ENCODE assay signal across 8 cellular contexts in the genomic region with DNA sequence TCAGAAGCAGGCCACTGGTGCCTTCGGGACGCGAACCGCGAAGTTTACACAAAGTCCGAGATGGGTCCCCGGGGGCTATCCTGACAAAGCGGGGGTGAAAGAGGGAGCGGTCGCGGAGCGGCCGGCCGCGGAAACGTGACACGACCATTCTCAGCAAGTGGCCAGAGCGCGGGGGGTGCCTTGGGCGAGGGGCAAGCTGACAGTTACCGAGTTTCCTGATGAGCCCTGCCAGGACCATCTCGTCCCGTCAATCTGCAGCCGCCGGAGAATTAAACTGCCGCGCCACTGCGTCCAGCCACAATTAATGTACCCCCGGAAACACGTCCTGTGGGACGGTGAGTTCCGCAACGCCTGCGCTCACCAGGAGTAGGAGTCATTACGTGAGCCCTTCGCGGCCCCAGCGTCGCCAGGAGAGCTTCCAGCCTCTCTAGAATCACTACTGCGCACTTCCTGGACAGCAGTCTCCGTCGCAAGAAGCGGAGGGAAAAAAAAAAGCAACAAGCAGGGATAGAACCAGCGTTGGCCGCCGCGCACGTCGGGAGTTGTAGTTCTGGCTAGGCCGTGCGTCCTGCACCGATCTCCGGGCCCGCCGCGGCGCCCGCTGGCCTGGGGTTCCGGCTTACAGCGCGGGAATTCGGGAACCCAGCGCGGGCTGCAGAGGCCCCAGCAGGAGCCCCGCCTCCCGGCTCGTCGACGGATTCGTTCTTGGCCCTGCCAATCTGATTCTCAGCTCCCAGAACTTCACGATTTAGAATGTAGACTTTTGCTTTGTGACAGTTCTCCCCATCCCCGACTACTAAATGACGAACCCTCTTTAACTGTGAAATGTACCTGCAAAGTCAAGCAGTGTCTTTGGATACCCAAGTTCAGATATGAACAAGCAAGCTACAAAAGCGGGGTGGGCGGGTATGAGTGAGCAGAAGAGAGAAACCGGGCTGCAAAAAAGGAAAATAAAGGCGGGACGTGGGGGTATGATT. TPM values are rescaled to one million over a fixed set of nuclear protein-coding genes. Genes with fewer than 3 reads are reported as not detected.
DNase-seq lines count a peak whose midpoint lies in the region; ATAC-seq and TF ChIP-seq lines count a peak whose summit lies in the region.

A gene with protein sequence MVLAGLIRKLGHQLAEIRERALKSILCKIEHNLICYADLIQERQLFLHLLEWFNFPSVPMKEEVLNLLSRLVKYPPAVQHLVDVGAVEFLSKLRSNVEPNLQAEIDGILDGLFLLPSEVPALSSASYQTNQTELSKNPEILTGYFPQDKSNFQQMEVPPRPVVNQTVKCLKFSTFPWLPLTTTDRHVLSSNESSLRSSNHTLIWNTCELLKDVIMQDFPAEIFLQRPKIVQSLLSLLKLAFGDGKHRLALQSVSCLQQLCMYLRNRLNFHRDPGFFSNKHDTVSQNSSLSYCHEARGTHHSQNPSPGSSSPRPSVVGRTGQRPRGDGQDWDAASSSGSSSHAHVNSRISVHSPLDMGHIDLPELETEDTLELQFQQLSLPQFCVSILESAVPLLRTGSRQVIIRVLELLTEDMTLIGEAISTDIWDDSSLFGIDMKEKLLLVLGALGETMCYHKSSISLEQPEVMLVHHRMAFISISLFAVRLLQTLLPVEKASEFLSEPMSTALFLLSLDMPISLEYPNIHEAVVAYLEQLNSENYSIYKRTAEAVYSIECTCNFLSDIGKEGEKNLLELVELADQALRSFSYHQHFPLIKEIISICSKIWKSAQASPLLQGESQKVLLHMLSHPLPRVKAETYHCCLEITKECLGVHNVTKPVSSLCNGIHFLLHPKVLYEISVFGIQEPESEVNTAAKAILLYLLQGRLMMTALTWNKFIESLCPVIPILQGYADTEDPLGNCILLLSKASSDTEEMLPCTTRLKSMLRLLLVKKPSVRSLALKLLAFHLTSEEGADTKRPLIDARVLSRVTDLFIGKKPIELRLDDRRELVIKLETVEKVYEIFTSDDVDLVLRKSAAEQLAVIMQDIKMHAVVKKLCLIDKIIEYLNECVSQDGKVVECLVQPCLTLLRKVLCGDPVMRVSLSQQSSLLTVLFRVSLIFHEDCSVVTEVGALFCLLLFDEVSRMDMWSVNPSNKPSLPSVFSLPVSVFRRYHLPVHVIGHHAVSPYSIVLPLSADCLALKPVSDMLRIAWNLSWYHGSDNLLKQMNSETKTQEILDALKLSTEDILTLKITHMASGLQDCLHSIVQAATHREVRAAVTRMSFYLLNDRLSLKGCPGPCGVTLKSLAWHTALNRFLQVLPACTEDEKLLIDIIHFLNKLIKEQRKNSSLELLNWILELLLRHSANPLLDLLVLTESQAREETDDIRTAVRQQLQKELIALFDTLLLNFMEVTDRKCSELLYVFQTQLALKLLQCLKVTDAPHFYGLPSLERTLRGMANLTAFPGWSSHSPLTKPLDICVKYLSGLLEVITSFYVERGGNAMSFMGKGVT (N-terminal part only) (minus strand): TSS at position 267 of the 977 bp plus-strand sequence. CDS start 29 bp downstream, at position 238.

- TF ChIP-seq CTCF in GM13977 (IDR thresholded peaks at IDR 0.05; ENCODE audit: extremely low read depth, insufficient read depth, missing control alignments): no peak
- no peak for TF ChIP-seq CTCF in progenitor cell of endocrine pancreas (IDR thresholded peaks at IDR 0.05; ENCODE audit: unreplicated experiment)

- H3K27me3 Mint-ChIP-seq in T-helper 1 cell treated with Interleukin-12 subunit alpha and Interleukin-12 subunit beta and Interleukin-4 antibody, amounts not matched to agents 30 μg/mL and 1 μg/mL, for 36 hours (ENCODE audit: low read depth): peaks cover 15% of the 10 kb centered on the region
- peaks cover 3% of the 10 kb centered on the region for H3K27me3 Mint-ChIP-seq in progenitor cell of endocrine pancreas

- intact Hi-C loops in left cardiac atrium (cut with DNase I): loop anchor here in 1 of 2 donors (5.0 kb wide), 1 partner anchor 82 kb away; a partner anchor contains a TSS

- ATAC-seq in HG02884 (IDR thresholded peaks at IDR 0.05; ENCODE audit: unreplicated experiment) (peak; percentile 93), left cardiac atrium (peak; percentile 100)

- H3K9me3 Mint-ChIP-seq in T-helper 1 cell treated with Interleukin-12 subunit alpha and Interleukin-12 subunit beta and Interleukin-4 antibody, amounts not matched to agents 30 μg/mL and 1 μg/mL, for 36 hours: no peaks in the 10 kb centered on the region
- no peaks in the 10 kb centered on the region for H3K9me3 Mint-ChIP-seq in progenitor cell of endocrine pancreas (ENCODE audit: low read depth)

- H3K4me3 Mint-ChIP-seq in T-helper 1 cell treated with Interleukin-12 subunit alpha and Interleukin-12 subunit beta and Interleukin-4 antibody, amounts not matched to agents 30 μg/mL and 1 μg/mL, for 36 hours: peak within 1 kb of the TSS; percentile 90
- H3K4me3 Mint-ChIP-seq in progenitor cell of endocrine pancreas (ENCODE audit: low read depth): peak within 1 kb of the TSS; percentile 87

- H3K4me1 Mint-ChIP-seq in T-helper 1 cell treated with Interleukin-12 subunit alpha and Interleukin-12 subunit beta and Interleukin-4 antibody, amounts not matched to agents 30 μg/mL and 1 μg/mL, for 36 hours (ENCODE audit: low read depth): peaks cover 23% of the 10 kb centered on the region
- H3K4me1 Mint-ChIP-seq in progenitor cell of endocrine pancreas (ENCODE audit: low read depth): peaks cover 9% of the 10 kb centered on the region

- H3K27ac Mint-ChIP-seq in T-helper 1 cell treated with Interleukin-12 subunit alpha and Interleukin-12 subunit beta and Interleukin-4 antibody, amounts not matched to agents 30 μg/mL and 1 μg/mL, for 36 hours: peak within 1 kb of the TSS; percentile 99
- peak within 1 kb of the TSS; percentile 100 for H3K27ac Mint-ChIP-seq in progenitor cell of endocrine pancreas

- DNase-seq in GM13977 (ENCODE audit: low spot score): peak; percentile 85
- DNase-seq in NCI-H1694 (lab: John Stamatoyannopoulos, UW): peak; percentile 80
- peak; percentile 85 for DNase-seq in amniotic stem cell (lab: John Stamatoyannopoulos, UW)
- DNase-seq in left cardiac atrium: peak; percentile 96
- DNase-seq in progenitor cell of endocrine pancreas (ENCODE audit: low spot score, unreplicated experiment): peak; percentile 85
- peak; percentile 93 for DNase-seq in ureter (ENCODE audit: low spot score)

- peaks cover 6% of the 10 kb centered on the region for H3K36me3 Mint-ChIP-seq in T-helper 1 cell treated with Interleukin-12 subunit alpha and Interleukin-12 subunit beta and Interleukin-4 antibody, amounts not matched to agents 30 μg/mL and 1 μg/mL, for 36 hours (ENCODE audit: low read depth)
- H3K36me3 Mint-ChIP-seq in progenitor cell of endocrine pancreas (ENCODE audit: insufficient read depth): peaks cover 7% of the 10 kb centered on the region

- in situ Hi-C loops in GM13977 (cut with MboI; ENCODE audit: low pct_unique_long_range_greater_than_20kb, low sequenced_read_pairs, unreplicated experiment): loop anchor here (10.0 kb wide), 1 partner anchor 239 kb away; no protein-coding TSS in a partner anchor

RNA-seq across cellular contexts. Expression of the gene that starts here (rescaled TPM):
- 1 to 10 TPM; 5.4 to 6.5 TPM for total RNA-seq in left cardiac atrium
- total RNA-seq in progenitor cell of endocrine pancreas: 24.7 and 27.7 TPM in 2 replicates
- 15.7 TPM for total RNA-seq in ureter

Comparison
In these comparisons a context has a peak if more than half of its experiments do, and no peak if none do; other contexts are left out.
1. Peak in every context shown above with its lines: DNase-seq and ATAC-seq.